In genomic region chr6:135277422-135277821, GRCh38 we compare ENCODE assay signal across 7 cellular contexts.
"Had no signal": no experiment of that assay in that cellular context is flagged by ENCODE, and none has a peak within 500 bp of the region (broad histone marks: within the 10 kb centered on the region; RNA-seq: fewer than 3 reads in every experiment).

No MANE protein-coding gene starts in this region.

- H3K4me3 ChIP-seq: GM12878 had no signal

- DNase-seq: GDM1, GF-D8 had no signal

- FAIRE-seq: G401.6, GM12878, GM12891, GM12892, GM18507 had no signal
